In genomic region chr7:114082934-114083647, GRCh38 we compare ENCODE assay signal across 9 cellular contexts.
DNase-seq lines count a peak whose midpoint lies in the region; ATAC-seq and TF ChIP-seq lines count a peak whose summit lies in the region.
"Had no signal": no experiment of that assay in that cellular context is flagged by ENCODE, and none has a peak within 500 bp of the region (broad histone marks: within the 10 kb centered on the region; RNA-seq: fewer than 3 reads in every experiment).

No MANE protein-coding gene starts in this region.

- H3K27ac ChIP-seq in uterus = peak overlapping the region; percentile 90 to 97

- H3K4me1 Mint-ChIP-seq in activated T-cell treated with anti-CD3 and anti-CD28 coated beads, Interleukin-2, amount 50 U/mL, for 4 hours (ENCODE audit: low read depth) = peaks cover 39% of the 10 kb centered on the region

- no peak for ATAC-seq in activated T-cell treated with anti-CD3 and anti-CD28 coated beads, Interleukin-2, amount 50 U/mL, for 4 hours
- no peak for ATAC-seq in GM21515 (IDR thresholded peaks at IDR 0.05; ENCODE audit: unreplicated experiment)
- no peak for ATAC-seq in activated naive CD4-positive, alpha-beta T cell treated with anti-CD3 and anti-CD28 coated beads, Interleukin-2, amount 50 U/mL, for 72 hours

- H3K27ac Mint-ChIP-seq in activated naive CD4-positive, alpha-beta T cell treated with anti-CD3 and anti-CD28 coated beads, Interleukin-2, amount 50 U/mL, for 72 hours = no peak overlapping the region
- H3K27ac Mint-ChIP-seq: CD4-positive, alpha-beta T cell had no signal

- no peak for DNase-seq in activated T-cell treated with anti-CD3 and anti-CD28 coated beads, Interleukin-2, amount 50 U/mL, for 4 hours
- no peak for DNase-seq in activated T-cell treated with anti-CD3 and anti-CD28 coated beads, Interleukin-2, amount 50 U/mL, for 1 hour
- peak; percentile 66 for DNase-seq in epidermal melanocyte (ENCODE audit: insufficient read length, low spot score)
- DNase-seq in midbrain (lab: John Stamatoyannopoulos, UW) = peak; percentile 3
- DNase-seq in uterus = peak; percentile 24 to 32
- no peak for DNase-seq in DMS79 (lab: John Stamatoyannopoulos, UW)
- no peak for DNase-seq in activated naive CD4-positive, alpha-beta T cell treated with anti-CD3 and anti-CD28 coated beads, Interleukin-2, amount 50 U/mL, for 72 hours (ENCODE audit: low spot score in 2 of 2)
- DNase-seq: CD4-positive, alpha-beta T cell had no signal

- no peak for TF ChIP-seq POLR2A in uterus (IDR thresholded peaks at IDR 0.05)

- peak overlapping the region; percentile 16 for H3K4me3 Mint-ChIP-seq in activated T-cell treated with anti-CD3 and anti-CD28 coated beads, Interleukin-2, amount 50 U/mL, for 4 hours

- H3K9me3 ChIP-seq in uterus = no peaks in the 10 kb centered on the region

- H3K4me1 ChIP-seq in uterus = no peaks in the 10 kb centered on the region

- H3K27me3 ChIP-seq in uterus = peaks cover 0 to 5% of the 10 kb centered on the region in 2 donors

- H3K9me3 Mint-ChIP-seq in activated T-cell treated with anti-CD3 and anti-CD28 coated beads, Interleukin-2, amount 50 U/mL, for 4 hours = no peaks in the 10 kb centered on the region
- H3K9me3 Mint-ChIP-seq in activated naive CD4-positive, alpha-beta T cell treated with anti-CD3 and anti-CD28 coated beads, Interleukin-2, amount 50 U/mL, for 72 hours = no peaks in the 10 kb centered on the region
- H3K9me3 Mint-ChIP-seq: CD4-positive, alpha-beta T cell had no signal

- no peaks in the 10 kb centered on the region for H3K36me3 ChIP-seq in uterus

- no peaks in the 10 kb centered on the region for H3K36me3 Mint-ChIP-seq in activated T-cell treated with anti-CD3 and anti-CD28 coated beads, Interleukin-2, amount 50 U/mL, for 4 hours (ENCODE audit: insufficient read depth)
- peaks cover 6 to 20% of the 10 kb centered on the region in 2 donors for H3K36me3 Mint-ChIP-seq in activated naive CD4-positive, alpha-beta T cell treated with anti-CD3 and anti-CD28 coated beads, Interleukin-2, amount 50 U/mL, for 72 hours

- H3K4me3 ChIP-seq in uterus = peak overlapping the region; percentile 59 to 71

- H3K27me3 Mint-ChIP-seq in activated T-cell treated with anti-CD3 and anti-CD28 coated beads, Interleukin-2, amount 50 U/mL, for 4 hours (ENCODE audit: low read depth) = peaks cover 73% of the 10 kb centered on the region

- intact Hi-C loops in uterus (cut with DNase I; ENCODE audit: low total_unique reads) = no loop called here

- no peak for TF ChIP-seq CTCF in uterus (IDR thresholded peaks at IDR 0.05)

Comparison
In these comparisons a context has a peak if more than half of its experiments do, and no peak if none do; other contexts are left out.
1. DNase-seq: peak in epidermal melanocyte (single experiment), midbrain (single experiment) and uterus (2 of 2); none in activated T-cell treated with anti-CD3 and anti-CD28 coated beads, Interleukin-2, amount 50 U/mL, for 4 hours (single experiment), activated T-cell treated with anti-CD3 and anti-CD28 coated beads, Interleukin-2, amount 50 U/mL, for 1 hour (single experiment), DMS79 (single experiment) and activated naive CD4-positive, alpha-beta T cell treated with anti-CD3 and anti-CD28 coated beads, Interleukin-2, amount 50 U/mL, for 72 hours (0 of 2).